12 cellular contexts compared by ENCODE assay signal in the genomic region with DNA sequence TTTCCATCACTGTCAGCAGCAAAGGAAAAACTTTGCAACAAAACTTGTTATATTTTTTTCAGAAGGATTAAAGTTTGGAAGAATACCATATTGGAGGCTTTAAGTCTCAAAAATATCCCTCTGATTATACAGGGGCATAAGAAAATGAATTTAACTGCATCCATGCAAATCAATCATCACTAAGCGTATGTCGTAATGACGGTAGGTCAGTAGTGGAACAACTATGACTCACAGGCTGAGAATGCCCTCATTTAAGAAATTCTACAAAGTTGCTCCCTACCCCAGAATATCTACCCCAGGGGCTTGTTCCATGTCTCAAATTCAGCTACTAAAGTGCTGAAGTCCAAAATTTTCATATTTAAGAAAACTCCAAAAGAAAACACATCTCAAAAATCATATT. TPM values are rescaled to one million over a fixed set of nuclear protein-coding genes. Genes with fewer than 3 reads are reported as not detected.
DNase-seq lines count a peak whose midpoint lies in the region; ATAC-seq and TF ChIP-seq lines count a peak whose summit lies in the region.
"Had no signal": no experiment of that assay in that cellular context is flagged by ENCODE, and none has a peak within 500 bp of the region (broad histone marks: within the 10 kb centered on the region; RNA-seq: fewer than 3 reads in every experiment).

No MANE protein-coding gene starts in this region.

- H3K9me3 ChIP-seq in stomach: no peaks in the 10 kb centered on the region

- H3K27ac ChIP-seq in stomach: peak overlapping the region in 3 of 5 donors; percentile 10 to 59 (median 52)

- peak; percentile 23 for DNase-seq in HPDE6-E6E7 (ENCODE audit: extremely low spot score)
- peak; percentile 3 for DNase-seq in T1000 (lab: John Stamatoyannopoulos, UW)
- DNase-seq in foreskin melanocyte: peak; percentile 32
- DNase-seq in stomach: no peak
- no peak for DNase-seq in endothelial cell (ENCODE audit: low spot score)
- DNase-seq in T-helper 1 cell: no peak
- no peak for DNase-seq in stimulated activated effector memory CD8-positive, alpha-beta T cell treated with anti-CD3 and anti-CD28 coated beads, Interleukin-12 subunit alpha, Interleukin-12 subunit beta, amount 100 ng/mL, for 72 hours (ENCODE audit: low spot score in 2 of 2)
- DNase-seq: NCI-H1105; stimulated activated CD4-positive, alpha-beta T cell treated with anti-CD3 and anti-CD28 coated beads, Interleukin-1b, Interleukin-23, amount 100 ng/mL, for 48 hours had no signal

- no peak for TF ChIP-seq EP300 in stomach (IDR thresholded peaks at IDR 0.05)

- no peaks in the 10 kb centered on the region for H3K36me3 ChIP-seq in stomach

- H3K4me1 Mint-ChIP-seq in endothelial cell (ENCODE audit: unreplicated experiment): peaks cover 7% of the 10 kb centered on the region
- H3K4me1 Mint-ChIP-seq in stimulated activated effector memory CD8-positive, alpha-beta T cell treated with anti-CD3 and anti-CD28 coated beads, Interleukin-12 subunit alpha, Interleukin-12 subunit beta, amount 100 ng/mL, for 72 hours: peaks cover 14% of the 10 kb centered on the region

- H3K27me3 ChIP-seq in stomach: no peaks in the 10 kb centered on the region

- no peak for ATAC-seq in stimulated activated effector memory CD8-positive, alpha-beta T cell treated with anti-CD3 and anti-CD28 coated beads, Interleukin-12 subunit alpha, Interleukin-12 subunit beta, amount 100 ng/mL, for 72 hours
- no peak for ATAC-seq in HG02759 (IDR thresholded peaks at IDR 0.05; ENCODE audit: unreplicated experiment)

- intact Hi-C loops in stomach (cut with DNase I; ENCODE audit: low total_unique reads): no loop called here

- WGBS in stomach, 5 donors: 45 to 80% (median 65%) methylated on average over 3 of the region's 3 CpGs

- peaks cover 11 to 36% (median 19%) of the 10 kb centered on the region in 4 donors for H3K4me1 ChIP-seq in stomach

- no peak overlapping the region for H3K4me3 Mint-ChIP-seq in endothelial cell (ENCODE audit: unreplicated experiment)
- H3K4me3 Mint-ChIP-seq in stimulated activated effector memory CD8-positive, alpha-beta T cell treated with anti-CD3 and anti-CD28 coated beads, Interleukin-12 subunit alpha, Interleukin-12 subunit beta, amount 100 ng/mL, for 72 hours: no peak overlapping the region
- H3K4me3 Mint-ChIP-seq: activated naive CD4-positive, alpha-beta T cell treated with anti-CD3 and anti-CD28 coated beads, Interleukin-2, amount 50 U/mL, for 24 hours; T-helper 2 cell treated with Interferon-gamma antibody and Interleukin-4, amounts not matched to agents 5 μg/mL and 100 μg/mL, for 36 hours had no signal

- H3K27ac Mint-ChIP-seq in endothelial cell (ENCODE audit: unreplicated experiment): no peak overlapping the region
- H3K27ac Mint-ChIP-seq in stimulated activated effector memory CD8-positive, alpha-beta T cell treated with anti-CD3 and anti-CD28 coated beads, Interleukin-12 subunit alpha, Interleukin-12 subunit beta, amount 100 ng/mL, for 72 hours: no peak overlapping the region
- H3K27ac Mint-ChIP-seq: activated naive CD4-positive, alpha-beta T cell treated with anti-CD3 and anti-CD28 coated beads, Interleukin-2, amount 50 U/mL, for 24 hours; T-helper 2 cell treated with Interferon-gamma antibody and Interleukin-4, amounts not matched to agents 5 μg/mL and 100 μg/mL, for 36 hours had no signal

- no peak for TF ChIP-seq CTCF in stomach (IDR thresholded peaks at IDR 0.05)
- no peak for TF ChIP-seq CTCF in endothelial cell (IDR thresholded peaks at IDR 0.05; ENCODE audit: unreplicated experiment)

- H3K27me3 Mint-ChIP-seq in endothelial cell (ENCODE audit: unreplicated experiment): peaks cover 3% of the 10 kb centered on the region
- H3K27me3 Mint-ChIP-seq: activated naive CD4-positive, alpha-beta T cell treated with anti-CD3 and anti-CD28 coated beads, Interleukin-2, amount 50 U/mL, for 24 hours had no signal

- H3K36me3 Mint-ChIP-seq in endothelial cell (ENCODE audit: low read depth, unreplicated experiment): no peaks in the 10 kb centered on the region
- H3K36me3 Mint-ChIP-seq in stimulated activated effector memory CD8-positive, alpha-beta T cell treated with anti-CD3 and anti-CD28 coated beads, Interleukin-12 subunit alpha, Interleukin-12 subunit beta, amount 100 ng/mL, for 72 hours: no peaks in the 10 kb centered on the region
- H3K36me3 Mint-ChIP-seq: activated naive CD4-positive, alpha-beta T cell treated with anti-CD3 and anti-CD28 coated beads, Interleukin-2, amount 50 U/mL, for 24 hours had no signal

- H3K4me3 ChIP-seq in stomach: no peak overlapping the region

- H3K9me3 Mint-ChIP-seq in endothelial cell (ENCODE audit: unreplicated experiment): no peaks in the 10 kb centered on the region
- no peaks in the 10 kb centered on the region for H3K9me3 Mint-ChIP-seq in stimulated activated effector memory CD8-positive, alpha-beta T cell treated with anti-CD3 and anti-CD28 coated beads, Interleukin-12 subunit alpha, Interleukin-12 subunit beta, amount 100 ng/mL, for 72 hours
- H3K9me3 Mint-ChIP-seq: activated naive CD4-positive, alpha-beta T cell treated with anti-CD3 and anti-CD28 coated beads, Interleukin-2, amount 50 U/mL, for 24 hours; T-helper 2 cell treated with Interferon-gamma antibody and Interleukin-4, amounts not matched to agents 5 μg/mL and 100 μg/mL, for 36 hours had no signal

- no peak for TF ChIP-seq POLR2A in stomach (IDR thresholded peaks at IDR 0.05)

RNA-seq across cellular contexts. Expression of gene NAB1, which starts 12.5 kb away (rescaled TPM):
- total RNA-seq in stomach: 100 to 1,000 TPM in 2 of 5 donors, 10 to 100 TPM in 3; 29.3 to 121 (median 61.6) TPM
- polyA plus RNA-seq in stomach: 10 to 100 TPM; 14.2 to 24.0 (median 18.4) TPM
- 44.9 TPM for total RNA-seq in endothelial cell (ENCODE audit: unreplicated experiment)

Comparison
In these comparisons a context has a peak if more than half of its experiments do, and no peak if none do; other contexts are left out.
1. DNase-seq: peak in HPDE6-E6E7 (single experiment), T1000 (single experiment) and foreskin melanocyte (single experiment); none in stomach (single experiment), endothelial cell (single experiment), T-helper 1 cell (0 of 5) and stimulated activated effector memory CD8-positive, alpha-beta T cell treated with anti-CD3 and anti-CD28 coated beads, Interleukin-12 subunit alpha, Interleukin-12 subunit beta, amount 100 ng/mL, for 72 hours (0 of 2).